In genomic region chr3:191290311-191291025, GRCh38 we compare ENCODE assay signal across 8 cellular contexts. TPM values are rescaled to one million over a fixed set of nuclear protein-coding genes. Genes with fewer than 3 reads are reported as not detected.
A peak's percentile ranks its signal among the peaks of the same experiment; 100 is the strongest.
DNase-seq lines count a peak whose midpoint lies in the region; ATAC-seq, FAIRE-seq and TF ChIP-seq lines count a peak whose summit lies in the region.

No MANE protein-coding gene starts in this region.

- H3K9ac ChIP-seq in fibroblast of lung (ENCODE audit: insufficient read depth, low read length) (no peak overlapping the region), endodermal cell (ENCODE audit: extremely low read depth, low read length, poor library complexity, severe bottlenecking) (no peak overlapping the region)

- no peak overlapping the region for H3K27ac Mint-ChIP-seq in endodermal cell

- H3K4me3 ChIP-seq in fibroblast of lung (replicated peaks in 1 of 4; ENCODE audit: control extremely low read depth in 1 of 4, insufficient read depth in 1 of 4, low read depth in 3 of 4, low read length in 4 of 4): no peak overlapping the region
- no peak overlapping the region for H3K4me3 ChIP-seq in left lung
- no peak overlapping the region for H3K4me3 ChIP-seq in endodermal cell (ENCODE audit: low read length)

- H3K4me3 Mint-ChIP-seq in endodermal cell: no peak overlapping the region

- peak overlapping the region; percentile 64 for H3K4me2 ChIP-seq in fibroblast of lung (ENCODE audit: extremely low read depth, insufficient read depth, low read length)

- H3K9me3 ChIP-seq in fibroblast of lung (ENCODE audit: control insufficient read depth, insufficient read depth, low read depth, low read length) (no peaks in the 10 kb centered on the region), left lung (no peaks in the 10 kb centered on the region), endodermal cell (ENCODE audit: control insufficient read depth, low read length) (no peaks in the 10 kb centered on the region)

- WGBS in endodermal cell (ENCODE audit: insufficient coverage in 1 of 2, insufficient read length in 1 of 2), 2 experiments: 91 to 100% methylated on average over 2 to 4 of the region's 4 CpGs

- H3K27me3 ChIP-seq in fibroblast of lung (ENCODE audit: control insufficient read depth, insufficient read depth, low read length) (no peaks in the 10 kb centered on the region), left lung (no peaks in the 10 kb centered on the region), endodermal cell (ENCODE audit: control insufficient read depth, insufficient read depth, low read length, poor library complexity, severe bottlenecking) (no peaks in the 10 kb centered on the region)

- H3K9me3 Mint-ChIP-seq in endodermal cell: no peaks in the 10 kb centered on the region

- FAIRE-seq in GM12892 (lab: Jason Lieb, UNC): peak; percentile 53

- no peaks in the 10 kb centered on the region for H3K79me2 ChIP-seq in fibroblast of lung (ENCODE audit: control insufficient read depth, insufficient read depth, low read length)

- peak; percentile 88 for ATAC-seq in GM21528 (IDR thresholded peaks at IDR 0.05; ENCODE audit: low FRiP score, unreplicated experiment)
- ATAC-seq in HG03571 (IDR thresholded peaks at IDR 0.05; ENCODE audit: unreplicated experiment): peak; percentile 69
- ATAC-seq in left lung: no peak

- DNase-seq in GM12892 (ENCODE audit: insufficient read length) (no peak), fibroblast of lung (ENCODE audit: low read depth in 2 of 2) (peak; percentile 2 to 20), left lung (no peak), GM19240 (ENCODE audit: insufficient read length, low spot score) (no peak), endodermal cell (no peak)
- DNase-seq in activated CD8-positive, alpha-beta memory T cell treated with anti-CD3 and anti-CD28 coated beads for 24 hours: no peak

- no peak for TF ChIP-seq POLR2A in GM12892 (IDR thresholded peaks at IDR 0.05; ENCODE audit: low read depth, low read length)

- H4K20me1 ChIP-seq in fibroblast of lung (ENCODE audit: control insufficient read depth, extremely low read depth, insufficient read depth, low read length): no peaks in the 10 kb centered on the region

- H2AFZ ChIP-seq in fibroblast of lung (ENCODE audit: low read length): peak overlapping the region; percentile 23

- H3K27ac ChIP-seq in fibroblast of lung (ENCODE audit: insufficient read depth, low read length) (no peak overlapping the region), left lung (peak overlapping the region in 1 of 2 donors; percentile 9), endodermal cell (ENCODE audit: low read depth, low read length) (no peak overlapping the region)

- H3K4me1 ChIP-seq in fibroblast of lung (ENCODE audit: control insufficient read depth, extremely low read depth, insufficient read depth, low read length) (no peaks in the 10 kb centered on the region), left lung (no peaks in the 10 kb centered on the region), endodermal cell (ENCODE audit: control insufficient read depth, insufficient read depth, low read length) (peaks cover 5% of the 10 kb centered on the region)

- H3K4me1 Mint-ChIP-seq in endodermal cell: peaks cover 15% of the 10 kb centered on the region

- no peak for TF ChIP-seq CTCF in fibroblast of lung (conservative IDR thresholded peaks at IDR 0.05 in 1 of 2, IDR thresholded peaks at IDR 0.05 in 1 of 2; ENCODE audit: low read depth in 1 of 2, low read length in 2 of 2)
- TF ChIP-seq CTCF in left lung (IDR thresholded peaks at IDR 0.05): no peak
- no peak for TF ChIP-seq CTCF in endodermal cell (conservative IDR thresholded peaks at IDR 0.05)

- H3K36me3 ChIP-seq in fibroblast of lung (ENCODE audit: control insufficient read depth, insufficient read depth, low read length) (no peaks in the 10 kb centered on the region), left lung (no peaks in the 10 kb centered on the region), endodermal cell (ENCODE audit: control insufficient read depth, insufficient read depth, low read length) (no peaks in the 10 kb centered on the region)

- H3K27me3 Mint-ChIP-seq in endodermal cell (ENCODE audit: insufficient read depth): no peaks in the 10 kb centered on the region

- intact Hi-C loops in left lung (cut with DNase I): no loop called here

- no peaks in the 10 kb centered on the region for H3K36me3 Mint-ChIP-seq in endodermal cell (ENCODE audit: low read depth)

RNA-seq across cellular contexts. Expression of gene CCDC50, which starts 38.7 kb away (rescaled TPM):
- polyA plus RNA-seq in GM12892 (2012; ENCODE audit: missing spikeins): 42.6 TPM
- 77.0 and 114 TPM in 2 replicates for total RNA-seq in fibroblast of lung
- polyA plus RNA-seq in fibroblast of lung: 109 and 118 TPM in 2 replicates
- polyA plus RNA-seq in fibroblast of lung (2012): 83.0 and 96.1 TPM in 2 replicates
- 14.6 and 18.7 TPM in 2 replicates for polyA minus RNA-seq in fibroblast of lung (ENCODE audit: low replicate concordance)
- total RNA-seq in left lung: 10 to 100 TPM; 49.7 to 65.9 TPM
- total RNA-seq in endodermal cell: 10 to 100 TPM; 41.8 to 48.6 TPM
- polyA plus RNA-seq in endodermal cell (2013, experiment 1 of 2): 62.5 TPM
- 65.1 TPM for polyA plus RNA-seq in endodermal cell (2013, experiment 2 of 2)

RNA-seq across cellular contexts. Expression of gene UTS2B, which starts 39.9 kb away (rescaled TPM):
- polyA plus RNA-seq in GM12892 (2012; ENCODE audit: missing spikeins): not detected
- total RNA-seq in fibroblast of lung (0.51 and 0.99 TPM in 2 replicates), left lung (under 1 TPM in 1 of 2 donors, not detected in 1; 0.41 TPM), endodermal cell (under 1 TPM in 1 of 2 donors, not detected in 1; 0.90 TPM)
- polyA plus RNA-seq in fibroblast of lung: 1.3 and 1.7 TPM in 2 replicates
- polyA plus RNA-seq in fibroblast of lung (2012): 0.43 and 0.58 TPM in 2 replicates
- 0.16 TPM in 1 of 2 replicates, not detected in the other for polyA minus RNA-seq in fibroblast of lung (ENCODE audit: low replicate concordance)
- 0.36 TPM for polyA plus RNA-seq in endodermal cell (2013, experiment 1 of 2)
- polyA plus RNA-seq in endodermal cell (2013, experiment 2 of 2): not detected

Comparison
In these comparisons a context has a peak if more than half of its experiments do, and no peak if none do; other contexts are left out.
1. DNase-seq: peak in fibroblast of lung (2 of 2); none in GM12892 (single experiment), left lung (0 of 2), activated CD8-positive, alpha-beta memory T cell treated with anti-CD3 and anti-CD28 coated beads for 24 hours (single experiment), GM19240 (single experiment) and endodermal cell (single experiment).